ENCODE assay signal across 9 cellular contexts in genomic region chr15:97730315-97730714, GRCh38.
"Had no signal": no experiment of that assay in that cellular context is flagged by ENCODE, and none has a peak within 500 bp of the region (broad histone marks: within the 10 kb centered on the region; RNA-seq: fewer than 3 reads in every experiment).

No MANE protein-coding gene starts in this region.

- H3K4me2 ChIP-seq: KMS-11 had no signal

- FAIRE-seq: H1, H54, HTR-8/SVneo had no signal

- H3K9me3 Mint-ChIP-seq: H9 had no signal

- H3K4me1 Mint-ChIP-seq: H9, IgD-negative memory B cell had no signal

- H3K9ac ChIP-seq: GM23248, KMS-11 had no signal

- H3K27me3 Mint-ChIP-seq: IgD-negative memory B cell had no signal

- H3K4me3 Mint-ChIP-seq: H9, IgD-negative memory B cell had no signal

- H3K27ac ChIP-seq: GM23248, KMS-11 had no signal

- H3K36me3 Mint-ChIP-seq: IgD-negative memory B cell had no signal

- DNase-seq: GM23248, H9, HCEC 1CT, KBM-7 had no signal

- H3K4me3 ChIP-seq: GM23248 had no signal

- H2AFZ ChIP-seq: GM23248 had no signal

- H3K27ac Mint-ChIP-seq: H9, IgD-negative memory B cell had no signal
